In genomic region chr6:135853227-135853626, GRCh38 we compare ENCODE assay signal across 12 cellular contexts. TPM values are rescaled to one million over a fixed set of nuclear protein-coding genes. Genes with fewer than 3 reads are reported as not detected.
A peak's percentile ranks its signal among the peaks of the same experiment; 100 is the strongest.
DNase-seq lines count a peak whose midpoint lies in the region; ATAC-seq, FAIRE-seq and TF ChIP-seq lines count a peak whose summit lies in the region.
"Had no signal": no experiment of that assay in that cellular context is flagged by ENCODE, and none has a peak within 500 bp of the region (broad histone marks: within the 10 kb centered on the region; RNA-seq: fewer than 3 reads in every experiment).

No MANE protein-coding gene starts in this region.

- H3K4me1 Mint-ChIP-seq in IgD-negative memory B cell = peaks cover 6 to 23% (median 14%) of the 10 kb centered on the region in 3 donors
- H3K4me1 Mint-ChIP-seq in activated naive CD8-positive, alpha-beta T cell (ENCODE audit: low read depth) = peaks cover 26% of the 10 kb centered on the region

- H3K4me3 ChIP-seq in skeletal muscle tissue (ENCODE audit: low read length in 3 of 3) = peak overlapping the region; percentile 61 to 89 (median 64)
- H3K4me3 ChIP-seq: GM23338 had no signal

- TF ChIP-seq CTCF in foreskin keratinocyte (conservative IDR thresholded peaks at IDR 0.05) = no peak

- ATAC-seq in left ventricle myocardium superior (peak; percentile 38), foreskin keratinocyte (no peak), HG03135 (IDR thresholded peaks at IDR 0.05; ENCODE audit: unreplicated experiment) (no peak), HG02759 (IDR thresholded peaks at IDR 0.05; ENCODE audit: unreplicated experiment) (no peak)
- ATAC-seq: GM23338; stimulated activated memory B cell treated with anti-CD40 and anti-IgM and Interleukin-4, amounts not matched to agents 10 μg/mL and 1 μg/mL and 100 μg/mL, for 72 hours had no signal

- intact Hi-C loops in left ventricle myocardium superior (cut with micrococcal nuclease) = no loop called here

- H3K9me3 ChIP-seq in skeletal muscle tissue (ENCODE audit: control insufficient read depth in 3 of 3, low read length in 3 of 3) = no peaks in the 10 kb centered on the region

- H3K27me3 ChIP-seq in skeletal muscle tissue (ENCODE audit: control insufficient read depth in 3 of 3, insufficient read depth in 3 of 3, low read length in 3 of 3) (no peaks in the 10 kb centered on the region), foreskin keratinocyte (no peaks in the 10 kb centered on the region)

- H3K27ac Mint-ChIP-seq in IgD-negative memory B cell = no peak overlapping the region
- no peak overlapping the region for H3K27ac Mint-ChIP-seq in activated naive CD8-positive, alpha-beta T cell
- H3K27ac Mint-ChIP-seq: GM23338, progenitor cell of endocrine pancreas had no signal

- no peaks in the 10 kb centered on the region for H3K36me3 Mint-ChIP-seq in IgD-negative memory B cell
- peaks cover 2% of the 10 kb centered on the region for H3K36me3 Mint-ChIP-seq in activated naive CD8-positive, alpha-beta T cell
- H3K36me3 Mint-ChIP-seq: stimulated activated memory B cell treated with anti-CD40 and anti-IgM and Interleukin-4, amounts not matched to agents 10 μg/mL and 1 μg/mL and 100 μg/mL, for 72 hours had no signal

- peaks cover 0 to 13% (median 8%) of the 10 kb centered on the region in 3 donors for H3K4me1 ChIP-seq in skeletal muscle tissue (ENCODE audit: control insufficient read depth in 3 of 3, insufficient read depth in 3 of 3, low read length in 3 of 3)
- H3K4me1 ChIP-seq in foreskin keratinocyte = peaks cover 6% of the 10 kb centered on the region

- no peaks in the 10 kb centered on the region for H3K27me3 Mint-ChIP-seq in IgD-negative memory B cell
- no peaks in the 10 kb centered on the region for H3K27me3 Mint-ChIP-seq in activated naive CD8-positive, alpha-beta T cell
- H3K27me3 Mint-ChIP-seq: progenitor cell of endocrine pancreas; stimulated activated memory B cell treated with anti-CD40 and anti-IgM and Interleukin-4, amounts not matched to agents 10 μg/mL and 1 μg/mL and 100 μg/mL, for 72 hours had no signal

- DNase-seq in left ventricle myocardium superior = no peak
- no peak for DNase-seq in foreskin keratinocyte
- no peak for DNase-seq in urothelium cell line (ENCODE audit: low spot score)

- no peak for FAIRE-seq in urothelium cell line (lab: Jason Lieb, UNC)

- H3K4me3 Mint-ChIP-seq in IgD-negative memory B cell = peak overlapping the region in 3 of 4 donors; percentile 1 to 56 (median 27)
- peak overlapping the region; percentile 30 for H3K4me3 Mint-ChIP-seq in activated naive CD8-positive, alpha-beta T cell
- H3K4me3 Mint-ChIP-seq: GM23338; stimulated activated memory B cell treated with anti-CD40 and anti-IgM and Interleukin-4, amounts not matched to agents 10 μg/mL and 1 μg/mL and 100 μg/mL, for 72 hours had no signal

- no peaks in the 10 kb centered on the region for H3K9me3 Mint-ChIP-seq in IgD-negative memory B cell
- H3K9me3 Mint-ChIP-seq in activated naive CD8-positive, alpha-beta T cell (ENCODE audit: low read depth) = no peaks in the 10 kb centered on the region
- H3K9me3 Mint-ChIP-seq: GM23338; stimulated activated memory B cell treated with anti-CD40 and anti-IgM and Interleukin-4, amounts not matched to agents 10 μg/mL and 1 μg/mL and 100 μg/mL, for 72 hours had no signal

- peak overlapping the region; percentile 62 to 79 (median 71) for H3K9ac ChIP-seq in skeletal muscle tissue (ENCODE audit: low read depth in 1 of 3, low read length in 3 of 3)

- H3K27ac ChIP-seq in skeletal muscle tissue (ENCODE audit: low read depth, low read length) (peak overlapping the region; percentile 2), foreskin keratinocyte (no peak overlapping the region)
- H3K27ac ChIP-seq: HL-60 had no signal

- H3K36me3 ChIP-seq in skeletal muscle tissue (ENCODE audit: control insufficient read depth in 3 of 3, insufficient read depth in 3 of 3, low read length in 3 of 3) = no peaks in the 10 kb centered on the region

RNA-seq across cellular contexts. Expression of gene PDE7B, which starts 1.7 kb away (rescaled TPM):
- polyA plus RNA-seq in IgD-negative memory B cell (0.49 TPM), foreskin keratinocyte (not detected in 2 replicates)
- total RNA-seq in left ventricle myocardium superior (24.5 TPM), skeletal muscle tissue (13.6 TPM), foreskin keratinocyte (not detected in 2 replicates)
- polyA plus RNA-seq: GM23338 had no signal

Comparison
In these comparisons a context has a peak if more than half of its experiments do, and no peak if none do; other contexts are left out.
1. RNA of gene PDE7B, which starts 1.7 kb away (total RNA-seq): 24.5 TPM in left ventricle myocardium superior (single experiment) and 13.6 TPM in skeletal muscle tissue (single experiment); not detected in foreskin keratinocyte; every median in the first group is over 10 times any median in the second.